27 cellular contexts compared by ENCODE assay signal in genomic region chr3:102481050-102481449, GRCh38.
A peak's percentile ranks its signal among the peaks of the same experiment; 100 is the strongest.
DNase-seq lines count a peak whose midpoint lies in the region; ATAC-seq and TF ChIP-seq lines count a peak whose summit lies in the region.
"Had no signal": no experiment of that assay in that cellular context is flagged by ENCODE, and none has a peak within 500 bp of the region (broad histone marks: within the 10 kb centered on the region; RNA-seq: fewer than 3 reads in every experiment).

No MANE protein-coding gene starts in this region.

- H3K9me3 ChIP-seq in endocrine pancreas (ENCODE audit: control insufficient read depth, low read length): no peaks in the 10 kb centered on the region
- H3K9me3 ChIP-seq: left lung, right lobe of liver, tibial artery had no signal

- peaks cover 11% of the 10 kb centered on the region for H3K4me1 ChIP-seq in endocrine pancreas (ENCODE audit: control insufficient read depth, insufficient read depth, low read length)
- H3K4me1 ChIP-seq: left lung, parathyroid adenoma, right lobe of liver, tibial artery had no signal

- no peaks in the 10 kb centered on the region for H3K9me3 Mint-ChIP-seq in nephron
- H3K9me3 Mint-ChIP-seq: activated naive CD4-positive, alpha-beta T cell treated with anti-CD3 and anti-CD28 coated beads, Interleukin-2, amount 50 U/mL, for 24 hours; activated T-helper 1 cell treated with anti-CD3 and anti-CD28 coated beads, Interleukin-12 subunit alpha, Interleukin-12 subunit beta, Interleukin-2, Interleukin-4 antibody, amounts not matched to agents 30 ng/mL and 10 ng/mL and 1 ng/mL, durations not matched to agents 14 hours and 24 hours and 36 hours; dendritic cell treated with granulocyte-macrophage colony-stimulating factor and Interleukin-4, amounts not matched to agents 40 ng/mL and 50 ng/mL, for 4 days; H9; mesothelial cell of epicardium; naive thymus-derived CD8-positive, alpha-beta T cell; stimulated activated naive CD8-positive, alpha-beta T cell treated with anti-CD3 and anti-CD28 coated beads, Interleukin-15, Interleukin-2, amounts not matched to agents 100 ng/mL and 50 ng/mL, for 24 hours; T-helper 1 cell treated with Interleukin-12 subunit alpha and Interleukin-12 subunit beta and Interleukin-4 antibody, amounts not matched to agents 30 μg/mL and 1 μg/mL, for 36 hours had no signal

- no peak overlapping the region for H3K9ac ChIP-seq in endocrine pancreas (ENCODE audit: control insufficient read depth, insufficient read depth, low read length)
- H3K9ac ChIP-seq: parathyroid adenoma had no signal

- H3K4me1 Mint-ChIP-seq in nephron: no peaks in the 10 kb centered on the region
- H3K4me1 Mint-ChIP-seq: activated naive CD4-positive, alpha-beta T cell treated with anti-CD3 and anti-CD28 coated beads, Interleukin-2, amount 50 U/mL, for 24 hours; mesothelial cell of epicardium; naive thymus-derived CD8-positive, alpha-beta T cell had no signal

- peak overlapping the region in 2 of 3 experiments; percentile 48 to 93 for H3K27ac Mint-ChIP-seq in nephron
- H3K27ac Mint-ChIP-seq: activated naive CD4-positive, alpha-beta T cell treated with anti-CD3 and anti-CD28 coated beads, Interleukin-2, amount 50 U/mL, for 24 hours; activated T-helper 1 cell treated with anti-CD3 and anti-CD28 coated beads, Interleukin-12 subunit alpha, Interleukin-12 subunit beta, Interleukin-2, Interleukin-4 antibody, amounts not matched to agents 30 ng/mL and 10 ng/mL and 1 ng/mL, durations not matched to agents 14 hours and 24 hours and 36 hours; dendritic cell treated with granulocyte-macrophage colony-stimulating factor and Interleukin-4, amounts not matched to agents 40 ng/mL and 50 ng/mL, for 4 days; H9; mesothelial cell of epicardium; naive thymus-derived CD8-positive, alpha-beta T cell; stimulated activated naive CD8-positive, alpha-beta T cell treated with anti-CD3 and anti-CD28 coated beads, Interleukin-15, Interleukin-2, amounts not matched to agents 100 ng/mL and 50 ng/mL, for 24 hours; T-helper 1 cell treated with Interleukin-12 subunit alpha and Interleukin-12 subunit beta and Interleukin-4 antibody, amounts not matched to agents 30 μg/mL and 1 μg/mL, for 36 hours had no signal

- H3K4me3 ChIP-seq in endocrine pancreas (ENCODE audit: control insufficient read depth, insufficient read depth, low read length): peak overlapping the region; percentile 52
- H3K4me3 ChIP-seq: left lung, right lobe of liver, tibial artery had no signal

- TF ChIP-seq CTCF in nephron (IDR thresholded peaks at IDR 0.05; ENCODE audit: unreplicated experiment in 3 of 3): no peak

- H3K36me3 Mint-ChIP-seq in nephron (ENCODE audit: low read depth): no peaks in the 10 kb centered on the region
- H3K36me3 Mint-ChIP-seq: activated naive CD4-positive, alpha-beta T cell treated with anti-CD3 and anti-CD28 coated beads, Interleukin-2, amount 50 U/mL, for 24 hours; mesothelial cell of epicardium; naive thymus-derived CD8-positive, alpha-beta T cell had no signal

- DNase-seq in NCI-H82 treated with DMSO at 0.1 percent for 48 hours (lab: John Stamatoyannopoulos, UW; ENCODE audit: unreplicated experiment) (peak; percentile 68), SKM-1 treated with dmso at 0.1 percent for 144 hours (lab: John Stamatoyannopoulos, UW; ENCODE audit: unreplicated experiment) (no peak), hepatic stellate cell (ENCODE audit: low spot score) (no peak)
- no peak for DNase-seq in activated CD4-positive, alpha-beta T cell treated with anti-CD3 and anti-CD28 coated beads for 4 hours
- DNase-seq in activated CD4-positive, alpha-beta T cell treated with anti-CD3 and anti-CD28 coated beads, Interleukin-2, amount 50 U/mL, for 4 hours: no peak
- DNase-seq: activated CD4-positive, alpha-beta T cell treated with anti-CD3 and anti-CD28 coated beads for 48 hours; anterior cingulate cortex; EL; H9; left lung; naive thymus-derived CD8-positive, alpha-beta T cell; NCI-H1092 treated with DMSO at 0.1 percent for 48 hours; NCI-H1930; NCI-H69; right lobe of liver; SHP77 treated with DMSO at 0.1 percent for 48 hours; tibial artery had no signal

- peak; percentile 60 for ATAC-seq in HG03097 (IDR thresholded peaks at IDR 0.05; ENCODE audit: low FRiP score, unreplicated experiment)
- ATAC-seq: left lung; naive thymus-derived CD8-positive, alpha-beta T cell; right lobe of liver had no signal

- H3K4me3 Mint-ChIP-seq in nephron: no peak overlapping the region
- H3K4me3 Mint-ChIP-seq: activated naive CD4-positive, alpha-beta T cell treated with anti-CD3 and anti-CD28 coated beads, Interleukin-2, amount 50 U/mL, for 24 hours; activated T-helper 1 cell treated with anti-CD3 and anti-CD28 coated beads, Interleukin-12 subunit alpha, Interleukin-12 subunit beta, Interleukin-2, Interleukin-4 antibody, amounts not matched to agents 30 ng/mL and 10 ng/mL and 1 ng/mL, durations not matched to agents 14 hours and 24 hours and 36 hours; dendritic cell treated with granulocyte-macrophage colony-stimulating factor and Interleukin-4, amounts not matched to agents 40 ng/mL and 50 ng/mL, for 4 days; H9; mesothelial cell of epicardium; naive thymus-derived CD8-positive, alpha-beta T cell; stimulated activated naive CD8-positive, alpha-beta T cell treated with anti-CD3 and anti-CD28 coated beads, Interleukin-15, Interleukin-2, amounts not matched to agents 100 ng/mL and 50 ng/mL, for 24 hours; T-helper 1 cell treated with Interleukin-12 subunit alpha and Interleukin-12 subunit beta and Interleukin-4 antibody, amounts not matched to agents 30 μg/mL and 1 μg/mL, for 36 hours had no signal

- H3K27me3 ChIP-seq in endocrine pancreas (ENCODE audit: control insufficient read depth, insufficient read depth, low read length): no peaks in the 10 kb centered on the region
- H3K27me3 ChIP-seq: left lung, right lobe of liver, tibial artery had no signal

- H3K27me3 Mint-ChIP-seq in nephron (ENCODE audit: low read depth): no peaks in the 10 kb centered on the region
- H3K27me3 Mint-ChIP-seq: dendritic cell treated with granulocyte-macrophage colony-stimulating factor and Interleukin-4, amounts not matched to agents 40 ng/mL and 50 ng/mL, for 4 days had no signal

- no peaks in the 10 kb centered on the region for H3K36me3 ChIP-seq in endocrine pancreas (ENCODE audit: control insufficient read depth, insufficient read depth, low read length)
- H3K36me3 ChIP-seq: left lung, right lobe of liver, tibial artery had no signal
